Comparison of ENCODE assay signal across 20 cellular contexts in genomic region chr13:34733720-34734119, GRCh38.
A peak's percentile ranks its signal among the peaks of the same experiment; 100 is the strongest.
DNase-seq lines count a peak whose midpoint lies in the region; ATAC-seq and TF ChIP-seq lines count a peak whose summit lies in the region.
"Had no signal": no experiment of that assay in that cellular context is flagged by ENCODE, and none has a peak within 500 bp of the region (broad histone marks: within the 10 kb centered on the region; RNA-seq: fewer than 3 reads in every experiment).

No MANE protein-coding gene starts in this region.

- H3K79me2 ChIP-seq in SK-N-SH (ENCODE audit: insufficient read depth) = no peaks in the 10 kb centered on the region

- TF ChIP-seq CTCF in SK-N-SH (IDR thresholded peaks at IDR 0.05) (no peak), foreskin fibroblast (IDR thresholded peaks at IDR 0.05; ENCODE audit: low read depth, low read length) (no peak), esophagus squamous epithelium (IDR thresholded peaks at IDR 0.05) (no peak)

- no peaks in the 10 kb centered on the region for H3K36me3 ChIP-seq in SK-N-SH (replicated peaks in 1 of 2; ENCODE audit: control insufficient read depth in 1 of 2, insufficient read depth in 2 of 2, low read length in 1 of 2)
- H3K36me3 ChIP-seq in esophagus squamous epithelium = no peaks in the 10 kb centered on the region
- H3K36me3 ChIP-seq: transverse colon had no signal

- no peak overlapping the region for H3K9ac ChIP-seq in SK-N-SH

- WGBS in SK-N-SH (ENCODE audit: low lambda C conversion rate) = 84% methylated on average over 3 of the region's 3 CpGs
- WGBS in esophagus squamous epithelium, 2 donors = 44 to 48% methylated on average over 3 of the region's 3 CpGs

- POLR2A ChIA-PET in SK-N-SH (lab: Yijun Ruan, JAX) = no interaction called here

- no peak for ATAC-seq in SK-N-SH treated with all-trans-retinoic acid at 6 μM for 48 hours
- ATAC-seq in sciatic nerve = peak; percentile 48
- ATAC-seq in HG03280 (IDR thresholded peaks at IDR 0.05; ENCODE audit: unreplicated experiment) = no peak
- ATAC-seq in HG03521 (IDR thresholded peaks at IDR 0.05; ENCODE audit: unreplicated experiment) = no peak
- ATAC-seq: GM23338 had no signal

- TF ChIP-seq EP300 in SK-N-SH (IDR thresholded peaks at IDR 0.05; ENCODE audit: borderline replicate concordance in 1 of 2, low read depth in 1 of 2, low read length in 1 of 2) = no peak

- no peaks in the 10 kb centered on the region for H3K27me3 ChIP-seq in SK-N-SH (ENCODE audit: insufficient read depth)
- no peaks in the 10 kb centered on the region for H3K27me3 ChIP-seq in esophagus squamous epithelium
- H3K27me3 ChIP-seq: transverse colon had no signal

- no peaks in the 10 kb centered on the region for H3K9me3 ChIP-seq in SK-N-SH
- no peaks in the 10 kb centered on the region for H3K9me3 ChIP-seq in esophagus squamous epithelium
- H3K9me3 ChIP-seq: transverse colon had no signal

- H3K9me2 ChIP-seq in SK-N-SH = no peaks in the 10 kb centered on the region

- H3K4me1 ChIP-seq in SK-N-SH (ENCODE audit: control insufficient read depth in 1 of 2, insufficient read depth in 2 of 2, low read depth in 1 of 2, low read length in 1 of 2) (no peaks in the 10 kb centered on the region), esophagus squamous epithelium (peaks cover 0 to 9% (median 0%) of the 10 kb centered on the region in 3 donors)
- H3K4me1 ChIP-seq: transverse colon had no signal

- H3K4me2 ChIP-seq in SK-N-SH = no peak overlapping the region
- H3K4me2 ChIP-seq: GM23338 had no signal

- TF ChIP-seq RAD21 in SK-N-SH (IDR thresholded peaks at IDR 0.05; ENCODE audit: low read length) = no peak

- H3F3A ChIP-seq in SK-N-SH (replicated peaks; ENCODE audit: insufficient read depth) = no peaks in the 10 kb centered on the region

- no peak for DNase-seq in SK-N-SH
- DNase-seq in astrocyte of the hippocampus (ENCODE audit: low read depth, low spot score) = peak; percentile 16
- peak; percentile 19 to 54 for DNase-seq in foreskin fibroblast
- DNase-seq in sciatic nerve (ENCODE audit: low spot score) = no peak
- no peak for DNase-seq in esophagus squamous epithelium (lab: John Stamatoyannopoulos, UW)
- DNase-seq: activated naive CD4-positive, alpha-beta T cell treated with Interleukin-2 at 50 U/mL for 16 hours; C1 segment of cervical spinal cord; erythroblast; hippocampal formation; midbrain; MV-4-11; NCI-H2029 treated with DMSO at 0.1 percent for 48 hours; NCI-H526; SHP77; stimulated activated naive CD4-positive, alpha-beta T cell; transverse colon had no signal

- CTCF ChIA-PET in SK-N-SH (lab: Yijun Ruan, JAX) = no interaction called here

- H3K4me3 ChIP-seq in SK-N-SH (ENCODE audit: low read depth in 2 of 2, low read length in 1 of 2) (no peak overlapping the region), foreskin fibroblast (ENCODE audit: low read depth in 1 of 2, low read length in 2 of 2) (no peak overlapping the region), esophagus squamous epithelium (no peak overlapping the region)
- H3K4me3 ChIP-seq: GM23338, transverse colon had no signal

- H2AFZ ChIP-seq in SK-N-SH (ENCODE audit: low read depth) = no peak overlapping the region

- intact Hi-C loops in sciatic nerve (cut with DNase I) = no loop called here
- intact Hi-C loops in esophagus squamous epithelium (cut with DNase I) = no loop called here

- no peak for TF ChIP-seq POLR2A in esophagus squamous epithelium (IDR thresholded peaks at IDR 0.05)

- H4K20me1 ChIP-seq in SK-N-SH (ENCODE audit: insufficient read depth) = no peaks in the 10 kb centered on the region

- no peak overlapping the region for H3K27ac ChIP-seq in SK-N-SH (ENCODE audit: low read depth in 2 of 2, low read length in 1 of 2)
- H3K27ac ChIP-seq in esophagus squamous epithelium = peak overlapping the region in 1 of 4 donors; percentile 44
- H3K27ac ChIP-seq: transverse colon had no signal

TF ChIP-seq in SK-N-SH treated with all-trans-retinoic acid at 6 μM for 48 hours, 23 proteins besides CTCF, POLR2A, EP300 and RAD21:
- peak; percentile 35 for TF ChIP-seq ISL1 (CRISPR knock-in tag; IDR thresholded peaks at IDR 0.05)
- TF ChIP-seq CREB5 (CRISPR knock-in tag; IDR thresholded peaks at IDR 0.05; ENCODE audit: low read depth) = no peak
TF ChIP-seq in SK-N-SH treated with all-trans-retinoic acid at 6 μM for 48 hours: peak in this region for 1.

TF ChIP-seq in SK-N-SH, 30 proteins besides CTCF, POLR2A, EP300 and RAD21:
- TF ChIP-seq MEF2A (IDR thresholded peaks at IDR 0.05; ENCODE audit: borderline replicate concordance, low read depth) (no peak), RXRA (IDR thresholded peaks at IDR 0.05; ENCODE audit: borderline replicate concordance, low read depth) (no peak), PBX3 (IDR thresholded peaks at IDR 0.05) (no peak), GATA2 (CRISPR knock-in tag; IDR thresholded peaks at IDR 0.05) (no peak), TCF12 (IDR thresholded peaks at IDR 0.05) (no peak), TAF1 (IDR thresholded peaks at IDR 0.05; ENCODE audit: borderline replicate concordance, low read depth, low read length) (no peak), NRF1 (IDR thresholded peaks at IDR 0.05; ENCODE audit: low read depth, low read length) (no peak), POLR2AphosphoS5 (IDR thresholded peaks at IDR 0.05; ENCODE audit: low read depth, low read length) (no peak), ELF1 (IDR thresholded peaks at IDR 0.05) (no peak), SIN3A (IDR thresholded peaks at IDR 0.05; ENCODE audit: borderline replicate concordance, low read depth, low read length) (no peak)
- TF ChIP-seq, protein P1, sequence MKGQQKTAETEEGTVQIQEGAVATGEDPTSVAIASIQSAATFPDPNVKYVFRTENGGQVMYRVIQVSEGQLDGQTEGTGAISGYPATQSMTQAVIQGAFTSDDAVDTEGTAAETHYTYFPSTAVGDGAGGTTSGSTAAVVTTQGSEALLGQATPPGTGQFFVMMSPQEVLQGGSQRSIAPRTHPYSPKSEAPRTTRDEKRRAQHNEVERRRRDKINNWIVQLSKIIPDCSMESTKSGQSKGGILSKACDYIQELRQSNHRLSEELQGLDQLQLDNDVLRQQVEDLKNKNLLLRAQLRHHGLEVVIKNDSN (IDR thresholded peaks at IDR 0.05; ENCODE audit: borderline replicate concordance, low read depth) = no peak
TF ChIP-seq in SK-N-SH: peak in this region for 0.

Comparison
In these comparisons a context has a peak if more than half of its experiments do, and no peak if none do; other contexts are left out.
1. DNase-seq: peak in astrocyte of the hippocampus (single experiment) and foreskin fibroblast (2 of 2); none in SK-N-SH (single experiment), sciatic nerve (single experiment) and esophagus squamous epithelium (single experiment).